1 cellular context compared by ENCODE assay signal in the genomic region with DNA sequence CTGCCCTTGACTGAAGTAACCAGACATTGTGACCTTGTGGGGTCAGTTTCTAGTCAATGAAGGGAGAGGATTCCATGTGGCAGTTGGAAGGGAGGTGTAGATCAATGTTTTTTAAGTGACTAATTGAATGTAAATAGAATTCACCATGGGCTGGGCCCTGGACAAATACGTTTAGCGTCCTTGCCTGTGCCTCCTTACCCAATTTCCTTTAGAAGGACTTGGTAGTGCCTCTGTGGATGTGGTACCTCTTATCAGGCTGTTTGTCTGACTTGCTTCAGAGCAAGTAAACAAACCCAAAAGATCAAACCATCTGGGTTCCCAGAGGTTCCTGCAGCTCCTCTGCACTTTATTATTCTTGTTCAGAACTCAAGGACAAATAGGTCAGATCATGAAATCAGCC.
TF ChIP-seq lines count a peak whose summit lies in the region.

No MANE protein-coding gene starts in this region.

TF ChIP-seq in HepG2, 621 proteins besides CTCF, POLR2A, EP300 and RAD21 (continued from another document and continues in another):
- TF ChIP-seq ETV6 (CRISPR knock-in tag; conservative IDR thresholded peaks at IDR 0.05) (no peak), ZNF850 (CRISPR knock-in tag; conservative IDR thresholded peaks at IDR 0.05) (no peak), ISX (CRISPR knock-in tag; conservative IDR thresholded peaks at IDR 0.05) (no peak), SRY (CRISPR knock-in tag; IDR thresholded peaks at IDR 0.05) (no peak), NFAT5 (CRISPR knock-in tag; IDR thresholded peaks at IDR 0.05) (no peak), MIXL1 (CRISPR knock-in tag; IDR thresholded peaks at IDR 0.05) (peak; percentile 89), ZBTB8A (CRISPR knock-in tag; IDR thresholded peaks at IDR 0.05; ENCODE audit: borderline replicate concordance, low read depth) (no peak), SRSF9 (IDR thresholded peaks at IDR 0.05; ENCODE audit: borderline replicate concordance, insufficient read depth, low read depth, low read length, poor library complexity, severe bottlenecking) (no peak), ZNF616 (CRISPR knock-in tag; IDR thresholded peaks at IDR 0.05; ENCODE audit: low read depth) (no peak), RCOR2 (CRISPR knock-in tag; IDR thresholded peaks at IDR 0.05) (no peak), ZNF747 (CRISPR knock-in tag; IDR thresholded peaks at IDR 0.05; ENCODE audit: borderline replicate concordance) (no peak), ZNF879 (CRISPR knock-in tag; IDR thresholded peaks at IDR 0.05) (no peak), MBNL3 (CRISPR knock-in tag; conservative IDR thresholded peaks at IDR 0.05) (no peak), ATF1 (CRISPR knock-in tag; IDR thresholded peaks at IDR 0.05) (no peak), ZFP36 (IDR thresholded peaks at IDR 0.05; ENCODE audit: borderline replicate concordance, low read depth, low read length, partially characterized antibody) (no peak), ZBTB7A (CRISPR knock-in tag; IDR thresholded peaks at IDR 0.05) (no peak), ZNF383 (CRISPR knock-in tag; IDR thresholded peaks at IDR 0.05; ENCODE audit: borderline replicate concordance) (no peak), ZNF660 (CRISPR knock-in tag; IDR thresholded peaks at IDR 0.05; ENCODE audit: borderline replicate concordance, low read depth) (no peak), MEIS2 (CRISPR knock-in tag; IDR thresholded peaks at IDR 0.05) (no peak), ZNF281 (CRISPR knock-in tag; IDR thresholded peaks at IDR 0.05; ENCODE audit: borderline replicate concordance) (peak; percentile 19; the same call in 1 of the 2 replicates), ZKSCAN8 (CRISPR knock-in tag; IDR thresholded peaks at IDR 0.05; ENCODE audit: borderline replicate concordance) (0 out of 2 replicates have a peak, but pooled peaks have one; percentile 76), TBL1XR1 (IDR thresholded peaks at IDR 0.05; ENCODE audit: borderline replicate concordance, low read length, partially characterized antibody) (no peak), TMF1 (CRISPR knock-in tag; IDR thresholded peaks at IDR 0.05; ENCODE audit: low read depth) (no peak), ZFY (CRISPR knock-in tag; IDR thresholded peaks at IDR 0.05) (no peak; the same call in 1 of the 2 replicates), ZNF574 (CRISPR knock-in tag; IDR thresholded peaks at IDR 0.05) (0 out of 2 replicates have a peak, but pooled peaks have one; percentile 43), FOXJ3 (CRISPR knock-in tag; IDR thresholded peaks at IDR 0.05; ENCODE audit: borderline replicate concordance) (peak; percentile 82; the same call in 1 of the 2 replicates), PITX1 (CRISPR knock-in tag; IDR thresholded peaks at IDR 0.05) (peak; percentile 51; the same call in 1 of the 2 replicates), ZMAT5 (CRISPR knock-in tag; IDR thresholded peaks at IDR 0.05; ENCODE audit: borderline replicate concordance, low read depth) (no peak), ZNF737 (CRISPR knock-in tag; IDR thresholded peaks at IDR 0.05; ENCODE audit: borderline replicate concordance) (no peak), ZNF253 (CRISPR knock-in tag; IDR thresholded peaks at IDR 0.05; ENCODE audit: borderline replicate concordance) (no peak), ETS1 (CRISPR knock-in tag; IDR thresholded peaks at IDR 0.05) (no peak), ZSCAN20 (CRISPR knock-in tag; IDR thresholded peaks at IDR 0.05; ENCODE audit: borderline replicate concordance) (no peak), TOPORS (CRISPR knock-in tag; IDR thresholded peaks at IDR 0.05) (no peak)
- TF ChIP-seq, protein P1, sequence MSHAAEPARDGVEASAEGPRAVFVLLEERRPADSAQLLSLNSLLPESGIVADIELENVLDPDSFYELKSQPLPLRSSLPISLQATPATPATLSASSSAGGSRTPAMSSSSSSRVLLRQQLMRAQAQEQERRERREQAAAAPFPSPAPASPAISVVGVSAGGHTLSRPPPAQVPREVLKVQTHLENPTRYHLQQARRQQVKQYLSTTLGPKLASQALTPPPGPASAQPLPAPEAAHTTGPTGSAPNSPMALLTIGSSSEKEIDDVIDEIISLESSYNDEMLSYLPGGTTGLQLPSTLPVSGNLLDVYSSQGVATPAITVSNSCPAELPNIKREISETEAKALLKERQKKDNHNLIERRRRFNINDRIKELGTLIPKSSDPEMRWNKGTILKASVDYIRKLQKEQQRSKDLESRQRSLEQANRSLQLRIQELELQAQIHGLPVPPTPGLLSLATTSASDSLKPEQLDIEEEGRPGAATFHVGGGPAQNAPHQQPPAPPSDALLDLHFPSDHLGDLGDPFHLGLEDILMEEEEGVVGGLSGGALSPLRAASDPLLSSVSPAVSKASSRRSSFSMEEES (CRISPR knock-in tag; IDR thresholded peaks at IDR 0.05), result no peak
- TF ChIP-seq, protein P2, sequence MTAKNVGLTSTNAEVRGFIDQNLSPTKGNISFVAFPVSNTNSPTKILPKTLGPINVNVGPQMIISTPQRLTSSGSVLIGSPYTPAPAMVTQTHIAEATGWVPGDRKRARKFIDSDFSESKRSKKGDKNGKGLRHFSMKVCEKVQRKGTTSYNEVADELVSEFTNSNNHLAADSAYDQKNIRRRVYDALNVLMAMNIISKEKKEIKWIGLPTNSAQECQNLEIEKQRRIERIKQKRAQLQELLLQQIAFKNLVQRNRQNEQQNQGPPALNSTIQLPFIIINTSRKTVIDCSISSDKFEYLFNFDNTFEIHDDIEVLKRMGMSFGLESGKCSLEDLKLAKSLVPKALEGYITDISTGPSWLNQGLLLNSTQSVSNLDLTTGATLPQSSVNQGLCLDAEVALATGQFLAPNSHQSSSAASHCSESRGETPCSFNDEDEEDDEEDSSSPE (CRISPR knock-in tag; IDR thresholded peaks at IDR 0.05), result 0 out of 2 replicates have a peak, but pooled peaks have one; percentile 22
- TF ChIP-seq, protein P3, sequence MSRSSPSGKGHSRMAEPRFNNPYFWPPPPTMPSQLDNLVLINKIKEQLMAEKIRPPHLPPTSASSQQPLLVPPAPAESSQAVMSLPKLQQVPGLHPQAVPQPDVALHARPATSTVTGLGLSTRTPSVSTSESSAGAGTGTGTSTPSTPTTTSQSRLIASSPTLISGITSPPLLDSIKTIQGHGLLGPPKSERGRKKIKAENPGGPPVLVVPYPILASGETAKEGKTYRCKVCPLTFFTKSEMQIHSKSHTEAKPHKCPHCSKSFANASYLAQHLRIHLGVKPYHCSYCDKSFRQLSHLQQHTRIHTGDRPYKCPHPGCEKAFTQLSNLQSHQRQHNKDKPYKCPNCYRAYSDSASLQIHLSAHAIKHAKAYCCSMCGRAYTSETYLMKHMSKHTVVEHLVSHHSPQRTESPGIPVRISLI (CRISPR knock-in tag; IDR thresholded peaks at IDR 0.05; ENCODE audit: borderline replicate concordance), result peak; percentile 47; the same call in 1 of the 2 replicates
- TF ChIP-seq, protein P4, sequence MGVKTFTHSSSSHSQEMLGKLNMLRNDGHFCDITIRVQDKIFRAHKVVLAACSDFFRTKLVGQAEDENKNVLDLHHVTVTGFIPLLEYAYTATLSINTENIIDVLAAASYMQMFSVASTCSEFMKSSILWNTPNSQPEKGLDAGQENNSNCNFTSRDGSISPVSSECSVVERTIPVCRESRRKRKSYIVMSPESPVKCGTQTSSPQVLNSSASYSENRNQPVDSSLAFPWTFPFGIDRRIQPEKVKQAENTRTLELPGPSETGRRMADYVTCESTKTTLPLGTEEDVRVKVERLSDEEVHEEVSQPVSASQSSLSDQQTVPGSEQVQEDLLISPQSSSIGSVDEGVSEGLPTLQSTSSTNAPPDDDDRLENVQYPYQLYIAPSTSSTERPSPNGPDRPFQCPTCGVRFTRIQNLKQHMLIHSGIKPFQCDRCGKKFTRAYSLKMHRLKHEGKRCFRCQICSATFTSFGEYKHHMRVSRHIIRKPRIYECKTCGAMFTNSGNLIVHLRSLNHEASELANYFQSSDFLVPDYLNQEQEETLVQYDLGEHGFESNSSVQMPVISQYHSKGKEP (CRISPR knock-in tag; IDR thresholded peaks at IDR 0.05), result no peak
- TF ChIP-seq, protein P5, sequence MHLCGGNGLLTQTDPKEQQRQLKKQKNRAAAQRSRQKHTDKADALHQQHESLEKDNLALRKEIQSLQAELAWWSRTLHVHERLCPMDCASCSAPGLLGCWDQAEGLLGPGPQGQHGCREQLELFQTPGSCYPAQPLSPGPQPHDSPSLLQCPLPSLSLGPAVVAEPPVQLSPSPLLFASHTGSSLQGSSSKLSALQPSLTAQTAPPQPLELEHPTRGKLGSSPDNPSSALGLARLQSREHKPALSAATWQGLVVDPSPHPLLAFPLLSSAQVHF (CRISPR knock-in tag; IDR thresholded peaks at IDR 0.05), result no peak
